ENCODE assay signal across 22 cellular contexts in the genomic region with DNA sequence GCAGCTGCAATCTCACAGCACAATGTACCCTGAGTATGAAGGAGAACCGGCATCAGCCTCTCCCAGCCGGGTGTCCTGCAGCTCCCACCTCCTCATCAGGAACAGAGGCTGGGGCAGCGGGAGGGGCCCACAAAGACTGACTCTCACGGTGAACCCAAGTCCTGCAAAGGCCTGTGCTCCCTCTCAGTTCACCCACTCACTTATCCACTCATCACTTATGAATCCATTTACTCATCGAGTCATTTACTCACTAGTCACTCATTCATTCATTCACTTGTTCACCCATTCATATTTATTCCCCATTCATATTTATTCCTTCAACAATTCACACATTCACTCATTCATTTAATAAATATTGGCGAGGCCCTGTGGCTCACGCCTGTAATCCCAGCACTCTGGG. TPM values are rescaled to one million over a fixed set of nuclear protein-coding genes. Genes with fewer than 3 reads are reported as not detected.
"Had no signal": no experiment of that assay in that cellular context is flagged by ENCODE, and none has a peak within 500 bp of the region (broad histone marks: within the 10 kb centered on the region; RNA-seq: fewer than 3 reads in every experiment).

No MANE protein-coding gene starts in this region.

- H3K9me3 ChIP-seq: heart right ventricle, ovary, prostate gland, right atrium auricular region, thyroid gland had no signal

- H3K4me3 ChIP-seq: heart right ventricle, ovary, prostate gland, right atrium auricular region, thyroid gland had no signal

- ATAC-seq: activated CD8-positive, alpha-beta T cell treated with anti-CD3 and anti-CD28 coated beads, Interleukin-2, amount 10 ng/mL, durations not matched to agents 7 days and 5 days; esophagus mucosa; heart right ventricle; left colon; naive thymus-derived CD8-positive, alpha-beta T cell; T-cell had no signal

- H3K27me3 ChIP-seq: ovary, right atrium auricular region, thyroid gland had no signal

- DNase-seq: activated CD4-positive, alpha-beta T cell treated with anti-CD3 and anti-CD28 coated beads for 1 hour; activated CD4-positive, alpha-beta T cell treated with anti-CD3 and anti-CD28 coated beads, Interleukin-2, amount 50 U/mL, for 1 hour; activated CD8-positive, alpha-beta T cell treated with anti-CD3 and anti-CD28 coated beads, Interleukin-2, amount 10 ng/mL, durations not matched to agents 7 days and 5 days; activated gamma-delta T cell treated with Interleukin-2 at 50 U/mL for 16 hours; activated T-cell treated with anti-CD3 and anti-CD28 coated beads, Interleukin-2, amount 50 U/mL, for 1 hour; aorta; effector memory CD4-positive, alpha-beta T cell; heart right ventricle; islet precursor cell; left colon; naive thymus-derived CD8-positive, alpha-beta T cell; ovary; stimulated activated CD4-positive, alpha-beta T cell treated with anti-CD3 and anti-CD28 coated beads, Interleukin-4, amount 100 ng/mL, for 4 hours; substantia nigra; T-cell; thyroid gland; WERI-Rb-1 had no signal

- H3K36me3 ChIP-seq: ovary, prostate gland, right atrium auricular region, thyroid gland, WERI-Rb-1 had no signal

- FAIRE-seq: colon, endothelial cell of umbilical vein had no signal

- H3K4me1 ChIP-seq: prostate gland had no signal

- H3K27ac ChIP-seq: heart right ventricle, ovary, prostate gland, right atrium auricular region, thyroid gland, WERI-Rb-1 had no signal

RNA-seq across cellular contexts. Expression of a gene that starts 11.5 kb away (rescaled TPM):
- total RNA-seq: activated CD8-positive, alpha-beta T cell treated with anti-CD3 and anti-CD28 coated beads, Interleukin-2, amount 10 ng/mL, durations not matched to agents 7 days and 5 days; naive thymus-derived CD8-positive, alpha-beta T cell had no signal
- polyA plus RNA-seq: naive thymus-derived CD8-positive, alpha-beta T cell had no signal
